In genomic region chr13:106599875-106600797, GRCh38 we compare ENCODE assay signal across 3 cellular contexts.
TF ChIP-seq lines count a peak whose summit lies in the region.

No MANE protein-coding gene starts in this region.

TF ChIP-seq in HEK293, 187 proteins besides CTCF, POLR2A, EP300 and RAD21:
- TF ChIP-seq SETDB1 (IDR thresholded peaks at IDR 0.05; ENCODE audit: insufficient read length, low read length) = peak; percentile 16
- peak; percentile 89 for TF ChIP-seq ATF2 (tag by site-specific recombination; IDR thresholded peaks at IDR 0.05; ENCODE audit: low read depth)
- TF ChIP-seq ZNF707 (tag by site-specific recombination; IDR thresholded peaks at IDR 0.05) = no peak
- TF ChIP-seq, protein P1, sequence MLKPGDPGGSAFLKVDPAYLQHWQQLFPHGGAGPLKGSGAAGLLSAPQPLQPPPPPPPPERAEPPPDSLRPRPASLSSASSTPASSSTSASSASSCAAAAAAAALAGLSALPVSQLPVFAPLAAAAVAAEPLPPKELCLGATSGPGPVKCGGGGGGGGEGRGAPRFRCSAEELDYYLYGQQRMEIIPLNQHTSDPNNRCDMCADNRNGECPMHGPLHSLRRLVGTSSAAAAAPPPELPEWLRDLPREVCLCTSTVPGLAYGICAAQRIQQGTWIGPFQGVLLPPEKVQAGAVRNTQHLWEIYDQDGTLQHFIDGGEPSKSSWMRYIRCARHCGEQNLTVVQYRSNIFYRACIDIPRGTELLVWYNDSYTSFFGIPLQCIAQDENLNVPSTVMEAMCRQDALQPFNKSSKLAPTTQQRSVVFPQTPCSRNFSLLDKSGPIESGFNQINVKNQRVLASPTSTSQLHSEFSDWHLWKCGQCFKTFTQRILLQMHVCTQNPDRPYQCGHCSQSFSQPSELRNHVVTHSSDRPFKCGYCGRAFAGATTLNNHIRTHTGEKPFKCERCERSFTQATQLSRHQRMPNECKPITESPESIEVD (tag by site-specific recombination; IDR thresholded peaks at IDR 0.05) = peak; percentile 60
- peak; percentile 23; the same call in 1 of the 2 replicates for TF ChIP-seq FEZF1 (tag by site-specific recombination; IDR thresholded peaks at IDR 0.05)

TF ChIP-seq in GM12878, 131 proteins besides CTCF, POLR2A, EP300 and RAD21:
- TF ChIP-seq ATF7 (IDR thresholded peaks at IDR 0.05; ENCODE audit: low read depth) (peak; percentile 59), JUND (IDR thresholded peaks at IDR 0.05; ENCODE audit: low read depth, low read length) (no peak), CBX3 (IDR thresholded peaks at IDR 0.05; ENCODE audit: borderline replicate concordance, low read depth) (no peak)

TF ChIP-seq in GM12891, 5 proteins besides CTCF, POLR2A, EP300 and RAD21:
- TF ChIP-seq PAX5 (IDR thresholded peaks at IDR 0.05; ENCODE audit: insufficient read depth, low read length, severe bottlenecking) (no peak), POLR2AphosphoS5 (IDR thresholded peaks at IDR 0.05; ENCODE audit: low read depth, low read length) (no peak), POU2F2 (IDR thresholded peaks at IDR 0.05; ENCODE audit: low read depth, low read length) (no peak), TAF1 (IDR thresholded peaks at IDR 0.05; ENCODE audit: low read depth, low read length) (no peak), SPI1 (IDR thresholded peaks at IDR 0.05; ENCODE audit: low read depth, low read length) (no peak)
